Comparison of ENCODE assay signal across 1 cellular context in the genomic region with DNA sequence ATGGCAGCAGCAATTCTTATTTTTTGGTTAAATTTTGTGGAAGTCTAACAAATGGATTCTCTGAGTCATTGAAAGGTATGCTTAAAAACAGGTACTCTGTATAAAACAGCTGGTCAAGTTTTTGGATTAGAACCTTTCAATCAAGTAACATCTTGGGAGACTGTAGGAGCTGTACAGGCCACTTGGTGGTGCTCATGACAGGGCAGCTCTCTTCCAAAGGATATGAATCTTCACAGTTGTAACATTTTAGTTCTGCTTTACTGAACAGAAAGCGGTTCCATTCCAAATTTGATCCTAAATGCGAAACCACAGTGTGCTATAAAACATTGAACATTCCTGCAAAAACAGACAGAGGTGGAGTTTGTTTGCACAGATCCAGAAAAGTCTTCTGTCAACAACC.
TF ChIP-seq lines count a peak whose summit lies in the region.

No MANE protein-coding gene starts in this region.

TF ChIP-seq in SK-N-SH treated with all-trans-retinoic acid at 6 μM for 48 hours, 23 proteins besides CTCF, POLR2A, EP300 and RAD21 (continued from another document):
- TF ChIP-seq, protein P1, sequence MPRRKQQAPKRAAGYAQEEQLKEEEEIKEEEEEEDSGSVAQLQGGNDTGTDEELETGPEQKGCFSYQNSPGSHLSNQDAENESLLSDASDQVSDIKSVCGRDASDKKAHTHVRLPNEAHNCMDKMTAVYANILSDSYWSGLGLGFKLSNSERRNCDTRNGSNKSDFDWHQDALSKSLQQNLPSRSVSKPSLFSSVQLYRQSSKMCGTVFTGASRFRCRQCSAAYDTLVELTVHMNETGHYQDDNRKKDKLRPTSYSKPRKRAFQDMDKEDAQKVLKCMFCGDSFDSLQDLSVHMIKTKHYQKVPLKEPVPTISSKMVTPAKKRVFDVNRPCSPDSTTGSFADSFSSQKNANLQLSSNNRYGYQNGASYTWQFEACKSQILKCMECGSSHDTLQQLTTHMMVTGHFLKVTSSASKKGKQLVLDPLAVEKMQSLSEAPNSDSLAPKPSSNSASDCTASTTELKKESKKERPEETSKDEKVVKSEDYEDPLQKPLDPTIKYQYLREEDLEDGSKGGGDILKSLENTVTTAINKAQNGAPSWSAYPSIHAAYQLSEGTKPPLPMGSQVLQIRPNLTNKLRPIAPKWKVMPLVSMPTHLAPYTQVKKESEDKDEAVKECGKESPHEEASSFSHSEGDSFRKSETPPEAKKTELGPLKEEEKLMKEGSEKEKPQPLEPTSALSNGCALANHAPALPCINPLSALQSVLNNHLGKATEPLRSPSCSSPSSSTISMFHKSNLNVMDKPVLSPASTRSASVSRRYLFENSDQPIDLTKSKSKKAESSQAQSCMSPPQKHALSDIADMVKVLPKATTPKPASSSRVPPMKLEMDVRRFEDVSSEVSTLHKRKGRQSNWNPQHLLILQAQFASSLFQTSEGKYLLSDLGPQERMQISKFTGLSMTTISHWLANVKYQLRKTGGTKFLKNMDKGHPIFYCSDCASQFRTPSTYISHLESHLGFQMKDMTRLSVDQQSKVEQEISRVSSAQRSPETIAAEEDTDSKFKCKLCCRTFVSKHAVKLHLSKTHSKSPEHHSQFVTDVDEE (CRISPR knock-in tag; IDR thresholded peaks at IDR 0.05): no peak
- TF ChIP-seq ESRRG (CRISPR knock-in tag; IDR thresholded peaks at IDR 0.05): no peak
